In genomic region chr2:177247693-177248262, GRCh38 we compare ENCODE assay signal across 18 cellular contexts. TPM values are rescaled to one million over a fixed set of nuclear protein-coding genes. Genes with fewer than 3 reads are reported as not detected.
DNase-seq lines count a peak whose midpoint lies in the region; ATAC-seq, FAIRE-seq and TF ChIP-seq lines count a peak whose summit lies in the region.
"Had no signal": no experiment of that assay in that cellular context is flagged by ENCODE, and none has a peak within 500 bp of the region (broad histone marks: within the 10 kb centered on the region; RNA-seq: fewer than 3 reads in every experiment).

No MANE protein-coding gene starts in this region.

- ATAC-seq in A549 = no peak
- no peak for ATAC-seq in CD4-positive, alpha-beta T cell (ENCODE audit: poor library complexity)
- no peak for ATAC-seq in naive thymus-derived CD8-positive, alpha-beta T cell
- ATAC-seq in GM19467 (IDR thresholded peaks at IDR 0.05; ENCODE audit: unreplicated experiment) = no peak
- ATAC-seq: left lung had no signal

- no peak overlapping the region for H3K4me3 Mint-ChIP-seq in CD4-positive, alpha-beta T cell
- no peak overlapping the region for H3K4me3 Mint-ChIP-seq in mesothelial cell of epicardium
- peak overlapping the region in 1 of 10 donors; percentile 14 for H3K4me3 Mint-ChIP-seq in naive thymus-derived CD8-positive, alpha-beta T cell
- H3K4me3 Mint-ChIP-seq: T-helper 1 cell treated with Interleukin-12 subunit alpha and Interleukin-12 subunit beta and Interleukin-4 antibody, amounts not matched to agents 30 μg/mL and 1 μg/mL, for 36 hours had no signal

- intact Hi-C loops in CD4-positive, alpha-beta T cell (cut with DNase I, micrococcal nuclease) = no loop called here
- intact Hi-C loops in breast epithelium (cut with DNase I; ENCODE audit: low total_unique reads) = loop anchor here (1.0 kb wide), 1 partner anchor 15 kb away; no protein-coding TSS in a partner anchor

- DNase-seq in A549 (ENCODE audit: low read depth in 1 of 2, low spot score in 1 of 2) = no peak
- no peak for DNase-seq in CD4-positive, alpha-beta T cell
- no peak for DNase-seq in breast epithelium (ENCODE audit: low spot score in 2 of 2)
- no peak for DNase-seq in mesothelial cell of epicardium (ENCODE audit: low spot score in 2 of 2, unreplicated experiment in 2 of 2)
- DNase-seq in HPDE6-E6E7 (ENCODE audit: extremely low spot score) = no peak
- DNase-seq in naive thymus-derived CD8-positive, alpha-beta T cell = no peak
- DNase-seq: activated T-cell treated with anti-CD3 and anti-CD28 coated beads, Interleukin-2, amount 50 U/mL, for 48 hours; AML-193; COR-L47; left lung; NCI-H1436; NCI-H774; OCI-M1; stimulated activated naive CD4-positive, alpha-beta T cell treated with Interleukin-2 at 50 U/mL for 16 hours had no signal

- peaks cover 100% of the 10 kb centered on the region for H3K4me1 ChIP-seq in A549
- peaks cover 12 to 31% of the 10 kb centered on the region in 2 donors for H3K4me1 ChIP-seq in breast epithelium

- no peaks in the 10 kb centered on the region for H3K9me3 Mint-ChIP-seq in CD4-positive, alpha-beta T cell
- no peaks in the 10 kb centered on the region for H3K9me3 Mint-ChIP-seq in mesothelial cell of epicardium
- H3K9me3 Mint-ChIP-seq in naive thymus-derived CD8-positive, alpha-beta T cell = no peaks in the 10 kb centered on the region
- H3K9me3 Mint-ChIP-seq: T-helper 1 cell treated with Interleukin-12 subunit alpha and Interleukin-12 subunit beta and Interleukin-4 antibody, amounts not matched to agents 30 μg/mL and 1 μg/mL, for 36 hours had no signal

- no peaks in the 10 kb centered on the region for H3K9me3 ChIP-seq in A549
- H3K9me3 ChIP-seq in CD4-positive, alpha-beta T cell (ENCODE audit: control insufficient read depth, low read length) = no peaks in the 10 kb centered on the region
- H3K9me3 ChIP-seq in breast epithelium = no peaks in the 10 kb centered on the region
- H3K9me3 ChIP-seq: left lung, SJSA1, tibial nerve had no signal

- H3K27ac ChIP-seq in A549 (peak overlapping the region in 1 of 2 experiments; percentile 92; a peak in 3 of 6 replicates), breast epithelium (peak overlapping the region; percentile 49 to 51)
- H3K27ac ChIP-seq in CD4-positive, alpha-beta T cell (ENCODE audit: low read depth, low read length) = no peak overlapping the region
- H3K27ac ChIP-seq: left lung had no signal

- no peaks in the 10 kb centered on the region for H3K27me3 Mint-ChIP-seq in CD4-positive, alpha-beta T cell
- no peaks in the 10 kb centered on the region for H3K27me3 Mint-ChIP-seq in mesothelial cell of epicardium (ENCODE audit: low read depth)
- no peaks in the 10 kb centered on the region for H3K27me3 Mint-ChIP-seq in naive thymus-derived CD8-positive, alpha-beta T cell

- H3K4me3 ChIP-seq in A549 = no peak overlapping the region
- H3K4me3 ChIP-seq in breast epithelium = no peak overlapping the region
- H3K4me3 ChIP-seq: left lung, SJSA1, tibial nerve had no signal

- no peak for TF ChIP-seq RAD21 in A549 (conservative IDR thresholded peaks at IDR 0.05 in 1 of 2, IDR thresholded peaks at IDR 0.05 in 1 of 2)

- no peaks in the 10 kb centered on the region for H3K27me3 ChIP-seq in CD4-positive, alpha-beta T cell (ENCODE audit: control insufficient read depth, insufficient read depth, low read length)
- no peaks in the 10 kb centered on the region for H3K27me3 ChIP-seq in breast epithelium
- H3K27me3 ChIP-seq: left lung, SJSA1, tibial nerve had no signal

- peaks cover 67% of the 10 kb centered on the region for H3K36me3 Mint-ChIP-seq in CD4-positive, alpha-beta T cell (ENCODE audit: low read depth)
- H3K36me3 Mint-ChIP-seq in mesothelial cell of epicardium = peaks cover 12% of the 10 kb centered on the region
- peaks cover 4 to 36% (median 10%) of the 10 kb centered on the region in 3 donors for H3K36me3 Mint-ChIP-seq in naive thymus-derived CD8-positive, alpha-beta T cell

- no peak for TF ChIP-seq CTCF in A549 (IDR thresholded peaks at IDR 0.05)
- no peak for TF ChIP-seq CTCF in CD4-positive, alpha-beta T cell (IDR thresholded peaks at IDR 0.05)
- no peak for TF ChIP-seq CTCF in breast epithelium (IDR thresholded peaks at IDR 0.05)
- TF ChIP-seq CTCF in mesothelial cell of epicardium (IDR thresholded peaks at IDR 0.05; ENCODE audit: unreplicated experiment) = no peak

- H3K27ac Mint-ChIP-seq in CD4-positive, alpha-beta T cell = peak overlapping the region; percentile 42
- H3K27ac Mint-ChIP-seq in mesothelial cell of epicardium = peak overlapping the region; percentile 47
- peak overlapping the region in 4 of 10 donors; percentile 19 to 71 (median 63) for H3K27ac Mint-ChIP-seq in naive thymus-derived CD8-positive, alpha-beta T cell
- H3K27ac Mint-ChIP-seq: T-helper 1 cell treated with Interleukin-12 subunit alpha and Interleukin-12 subunit beta and Interleukin-4 antibody, amounts not matched to agents 30 μg/mL and 1 μg/mL, for 36 hours had no signal

- 77% methylated on average over 6 of the region's 6 CpGs for WGBS in A549 (ENCODE audit: missing lambda C conversion rate)

- TF ChIP-seq EP300 in A549 (IDR thresholded peaks at IDR 0.05) = no peak

- FAIRE-seq in A549 (lab: Jason Lieb, UNC) = no peak

- CTCF ChIA-PET in A549 (lab: Yijun Ruan, JAX) = interaction anchor here (0.7 to 1.4 kb wide), 5 partner anchors 12 to 83 kb away, joined by 3 to 7 read pairs (median 4); partner anchors contain the start of gene NFE2L2
- CTCF ChIA-PET in CD4-positive, alpha-beta T cell (lab: Charles Lee) = interaction anchor here (0.7 to 3.5 kb wide), 2 partner anchors 7 to 92 kb away, joined by 3 to 10 read pairs; no protein-coding TSS in a partner anchor

- H3K36me3 ChIP-seq in breast epithelium = no peaks in the 10 kb centered on the region
- H3K36me3 ChIP-seq: left lung, tibial nerve had no signal

- POLR2A ChIA-PET in A549 (lab: Yijun Ruan, JAX) = no interaction called here
- POLR2A ChIA-PET in CD4-positive, alpha-beta T cell (lab: Charles Lee) = interaction anchor here (0.7 to 8.4 kb wide), 4 partner anchors 15 to 1147 kb away, joined by 3 to 108 read pairs (median 4); partner anchors contain the start of gene NFE2L2
- POLR2A ChIA-PET in naive thymus-derived CD8-positive, alpha-beta T cell (lab: Charles Lee) = interaction anchor here (0.8 to 1.2 kb wide), 2 partner anchors 16 to 18 kb away, joined by 3 to 5 read pairs; no protein-coding TSS in a partner anchor

- H3K4me2 ChIP-seq in A549 = peak overlapping the region; percentile 87; the same call in 2 of the 3 replicates

- peaks cover 82% of the 10 kb centered on the region for H3K4me1 Mint-ChIP-seq in CD4-positive, alpha-beta T cell (ENCODE audit: low read depth)
- peaks cover 40% of the 10 kb centered on the region for H3K4me1 Mint-ChIP-seq in mesothelial cell of epicardium
- peaks cover 36 to 88% (median 86%) of the 10 kb centered on the region in 4 donors for H3K4me1 Mint-ChIP-seq in naive thymus-derived CD8-positive, alpha-beta T cell

- TF ChIP-seq POLR2A in A549 (IDR thresholded peaks at IDR 0.05; ENCODE audit: low read length) = no peak
- TF ChIP-seq POLR2A in breast epithelium (IDR thresholded peaks at IDR 0.05) = no peak

TF ChIP-seq in A549, 52 proteins besides CTCF, POLR2A, EP300 and RAD21 (continues in another document):
- TF ChIP-seq HDAC2 (IDR thresholded peaks at IDR 0.05) (no peak), NPAS2 (CRISPR knock-in tag; IDR thresholded peaks at IDR 0.05; ENCODE audit: borderline replicate concordance) (no peak), KDM5A (IDR thresholded peaks at IDR 0.05) (no peak), HEYL (CRISPR knock-in tag; IDR thresholded peaks at IDR 0.05) (no peak), KDM1A (IDR thresholded peaks at IDR 0.05; ENCODE audit: low read depth) (no peak)

RNA-seq across cellular contexts. Expression of gene NFE2L2, which starts 16.7 kb away (rescaled TPM):
- polyA plus RNA-seq in A549 (2011; rRNA removed) = 146 and 162 TPM in 2 replicates
- polyA plus RNA-seq in A549 (2012; cell fraction: cytosol; rRNA removed) = 39.8 and 49.5 TPM in 2 replicates
- polyA plus RNA-seq in A549 (2012; cell fraction: nucleus; rRNA removed) = 31.1 and 38.8 TPM in 2 replicates
- polyA plus RNA-seq in A549 (2017; fragmentation: RNase III; extraction: RNeasy Plus Mini Kit Qiagen cat#74134 plus additional on column Dnase treatment) = 61.0 to 65.8 TPM (median 62.0 TPM) in 3 replicates
- polyA minus RNA-seq in A549 (2011; rRNA and poly(A)+ RNA removed) = 168 and 177 TPM in 2 replicates
- 10 to 100 TPM; 53.3 to 57.8 TPM for total RNA-seq in CD4-positive, alpha-beta T cell
- 100 to 1,000 TPM in 2 of 3 donors, 10 to 100 TPM in 1; 63.8 to 133 (median 124) TPM for total RNA-seq in breast epithelium
- total RNA-seq in mesothelial cell of epicardium = 93.1 to 93.9 TPM (median 93.3 TPM) in 3 replicates
- 10 to 100 TPM; 93.6 to 96.9 TPM for total RNA-seq in naive thymus-derived CD8-positive, alpha-beta T cell
- polyA plus RNA-seq in naive thymus-derived CD8-positive, alpha-beta T cell = 10 to 100 TPM; 48.2 to 57.8 (median 56.0) TPM

RNA-seq across cellular contexts. Expression of gene HNRNPA3, which starts 35.2 kb away (rescaled TPM):
- polyA plus RNA-seq in A549 (2011; rRNA removed) (250 and 357 TPM in 2 replicates), A549 (2017; fragmentation: RNase III; extraction: RNeasy Plus Mini Kit Qiagen cat#74134 plus additional on column Dnase treatment) (714 to 805 TPM (median 755 TPM) in 3 replicates)
- polyA plus RNA-seq in A549 (2012; cell fraction: cytosol; rRNA removed) = 101 and 131 TPM in 2 replicates
- 27.7 and 52.1 TPM in 2 replicates for polyA plus RNA-seq in A549 (2012; cell fraction: nucleus; rRNA removed)
- 32.7 and 35.5 TPM in 2 replicates for polyA minus RNA-seq in A549 (2011; rRNA and poly(A)+ RNA removed)
- 100 to 1,000 TPM; 162 to 167 TPM for total RNA-seq in CD4-positive, alpha-beta T cell
- total RNA-seq in breast epithelium (10 to 100 TPM; 60.6 to 100.0 (median 95.9) TPM), mesothelial cell of epicardium (264 to 274 TPM (median 269 TPM) in 3 replicates)
- total RNA-seq in naive thymus-derived CD8-positive, alpha-beta T cell = 100 to 1,000 TPM; 156 to 158 TPM
- polyA plus RNA-seq in naive thymus-derived CD8-positive, alpha-beta T cell = 10 to 100 TPM; 47.6 to 56.6 (median 52.1) TPM
